In the genomic region with DNA sequence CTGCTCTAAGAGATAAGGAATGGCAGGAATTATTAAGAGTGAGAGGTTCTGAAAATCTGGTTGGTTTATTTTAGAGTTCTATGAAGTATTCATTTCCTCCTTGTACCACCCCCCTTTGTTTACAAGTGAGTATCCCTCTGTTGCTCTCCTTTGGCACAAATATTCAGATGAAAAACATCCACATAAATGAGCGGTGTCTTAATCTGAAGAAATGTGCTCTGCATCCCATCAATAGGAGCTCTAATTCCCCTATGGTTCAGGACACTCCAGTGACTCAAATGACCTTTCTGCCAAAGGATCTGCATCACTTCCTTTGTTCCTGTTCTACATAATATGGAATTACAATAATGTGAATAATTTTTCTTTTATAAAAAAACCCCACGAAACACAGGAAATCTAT, we compare ENCODE assay signal across 19 cellular contexts. TPM values are rescaled to one million over a fixed set of nuclear protein-coding genes. Genes with fewer than 3 reads are reported as not detected.
DNase-seq lines count a peak whose midpoint lies in the region; ATAC-seq and TF ChIP-seq lines count a peak whose summit lies in the region.
"Had no signal": no experiment of that assay in that cellular context is flagged by ENCODE, and none has a peak within 500 bp of the region (broad histone marks: within the 10 kb centered on the region; RNA-seq: fewer than 3 reads in every experiment).

No MANE protein-coding gene starts in this region.

- H3K36me3 ChIP-seq in subcutaneous abdominal adipose tissue (ENCODE audit: control insufficient read depth in 5 of 5, insufficient read depth in 5 of 5, low read length in 5 of 5): no peaks in the 10 kb centered on the region

- peaks cover 17% of the 10 kb centered on the region for H3K36me3 Mint-ChIP-seq in chondrocyte (ENCODE audit: low read depth)
- H3K36me3 Mint-ChIP-seq: CD4-positive, alpha-beta memory T cell had no signal

- no peak overlapping the region for H3K27ac ChIP-seq in right cardiac atrium (ENCODE audit: low read length)
- H3K27ac ChIP-seq in subcutaneous abdominal adipose tissue (ENCODE audit: low read depth, low read length): peak overlapping the region; percentile 82
- H3K27ac ChIP-seq: 22Rv1 had no signal

- no peaks in the 10 kb centered on the region for H3K9me3 Mint-ChIP-seq in chondrocyte (ENCODE audit: low read depth)

- 41% methylated on average over 2 of the region's 2 CpGs for WGBS in right cardiac atrium

- peak overlapping the region; percentile 58 for H3K27ac Mint-ChIP-seq in chondrocyte (ENCODE audit: unreplicated experiment)
- H3K27ac Mint-ChIP-seq: activated B cell treated with CpG ODN at 0.5 μM for 24 hours; CD4-positive, alpha-beta memory T cell had no signal

- intact Hi-C loops in right cardiac atrium (cut with DNase I): no loop called here

- DNase-seq in NCI-H82 (lab: John Stamatoyannopoulos, UW) (peak; percentile 32), NCI-H82 treated with DMSO at 0.1 percent for 48 hours (lab: John Stamatoyannopoulos, UW; ENCODE audit: unreplicated experiment) (no peak), chondrocyte (ENCODE audit: low spot score) (no peak), right cardiac atrium (no peak), Kasumi-1 (lab: John Stamatoyannopoulos, UW) (no peak)
- no peak for DNase-seq in activated naive CD4-positive, alpha-beta T cell treated with Interleukin-2 at 50 U/mL for 16 hours
- DNase-seq: activated B cell treated with CpG ODN at 0.5 μM for 24 hours; activated effector memory CD4-positive, alpha-beta T cell treated with Interleukin-2 at 50 U/mL for 16 hours; CD4-positive, alpha-beta memory T cell; effector CD4-positive, alpha-beta T cell; GDM1; MM.1S; NCI-H2081; NCI-H69; occipital lobe had no signal

- H3K27me3 Mint-ChIP-seq in chondrocyte (ENCODE audit: low read depth): no peaks in the 10 kb centered on the region
- H3K27me3 Mint-ChIP-seq: activated B cell treated with CpG ODN at 0.5 μM for 24 hours had no signal

- no peaks in the 10 kb centered on the region for H3K27me3 ChIP-seq in right cardiac atrium (ENCODE audit: control insufficient read depth, insufficient read depth)
- H3K27me3 ChIP-seq in subcutaneous abdominal adipose tissue (ENCODE audit: control insufficient read depth in 5 of 5, insufficient read depth in 4 of 5, low read length in 5 of 5): no peaks in the 10 kb centered on the region

- H3K4me1 ChIP-seq in right cardiac atrium (ENCODE audit: control insufficient read depth, insufficient read depth, low read length): peaks cover 2% of the 10 kb centered on the region
- H3K4me1 ChIP-seq in subcutaneous abdominal adipose tissue (ENCODE audit: control insufficient read depth in 5 of 5, insufficient read depth in 5 of 5, low read length in 5 of 5): peaks cover under 1 to 33% (median 13%) of the 10 kb centered on the region in 5 donors

- H3K4me3 ChIP-seq in right cardiac atrium (ENCODE audit: low read length) (no peak overlapping the region), subcutaneous abdominal adipose tissue (ENCODE audit: low read depth in 1 of 5, low read length in 5 of 5) (no peak overlapping the region)

- ATAC-seq in right cardiac atrium (peak; percentile 22 to 62), HG03159 (IDR thresholded peaks at IDR 0.05; ENCODE audit: unreplicated experiment) (no peak)
- ATAC-seq: Panc1 had no signal

- peaks cover 55% of the 10 kb centered on the region for H3K4me1 Mint-ChIP-seq in chondrocyte (ENCODE audit: low read depth)
- H3K4me1 Mint-ChIP-seq: activated B cell treated with CpG ODN at 0.5 μM for 24 hours; CD4-positive, alpha-beta memory T cell had no signal

- H3K9me3 ChIP-seq in right cardiac atrium (ENCODE audit: control insufficient read depth, low read length) (no peaks in the 10 kb centered on the region), subcutaneous abdominal adipose tissue (ENCODE audit: control insufficient read depth in 5 of 5, low read length in 5 of 5) (no peaks in the 10 kb centered on the region)

- no peak overlapping the region for H3K4me3 Mint-ChIP-seq in chondrocyte (ENCODE audit: unreplicated experiment)
- H3K4me3 Mint-ChIP-seq: activated B cell treated with CpG ODN at 0.5 μM for 24 hours; CD4-positive, alpha-beta memory T cell had no signal

- TF ChIP-seq CTCF in chondrocyte (IDR thresholded peaks at IDR 0.05): no peak

- no peak overlapping the region for H3K9ac ChIP-seq in subcutaneous abdominal adipose tissue (ENCODE audit: low read length in 5 of 5)

RNA-seq across cellular contexts. Expression of gene DDAH1, which starts 16.6 kb away (rescaled TPM):
- total RNA-seq in chondrocyte (91.8 to 93.0 TPM (median 92.7 TPM) in 3 replicates), right cardiac atrium (10 to 100 TPM in 1 of 4 donors, 1 to 10 TPM in 3; 4.5 to 10.1 (median 5.8) TPM)
- 3.8 TPM for polyA plus RNA-seq in right cardiac atrium
- total RNA-seq: CD4-positive, alpha-beta memory T cell had no signal
- polyA plus RNA-seq: CD4-positive, alpha-beta memory T cell had no signal
